ENCODE assay signal across 10 cellular contexts in genomic region chr14:22531451-22532344, GRCh38. TPM values are rescaled to one million over a fixed set of nuclear protein-coding genes. Genes with fewer than 3 reads are reported as not detected.
DNase-seq lines count a peak whose midpoint lies in the region; ATAC-seq and TF ChIP-seq lines count a peak whose summit lies in the region.
"Had no signal": no experiment of that assay in that cellular context is flagged by ENCODE, and none has a peak within 500 bp of the region (broad histone marks: within the 10 kb centered on the region; RNA-seq: fewer than 3 reads in every experiment).

No MANE protein-coding gene starts in this region.

- peaks cover 48% of the 10 kb centered on the region for H3K4me1 Mint-ChIP-seq in activated T-helper 17 cell treated with anti-CD3 and anti-CD28 coated beads, Interleukin-2, amount 50 U/mL, for 72 hours

- peak overlapping the region; percentile 88 for H3K4me3 Mint-ChIP-seq in activated T-helper 17 cell treated with anti-CD3 and anti-CD28 coated beads, Interleukin-2, amount 50 U/mL, for 72 hours

- DNase-seq in GM10248 (ENCODE audit: extremely low spot score), result peak; percentile 60
- DNase-seq in GM19240 (ENCODE audit: insufficient read length, low spot score), result peak; percentile 30
- DNase-seq in NCI-H2029 (lab: John Stamatoyannopoulos, UW), result no peak
- no peak for DNase-seq in AG08395 (ENCODE audit: low spot score)
- no peak for DNase-seq in SKM-1 treated with dmso at 0.1 percent for 144 hours (lab: John Stamatoyannopoulos, UW; ENCODE audit: unreplicated experiment)
- no peak for DNase-seq in ureter (ENCODE audit: low spot score)
- DNase-seq: activated effector memory CD4-positive, alpha-beta T cell treated with anti-CD3 and anti-CD28 coated beads, Interleukin-2, amount 50 U/mL, for 16 hours; NCI-H526 had no signal

- CTCF ChIA-PET in GM10248 (lab: Yijun Ruan, JAX), result interaction anchor here (0.8 to 5.9 kb wide), 27 partner anchors 7 to 322 kb away, joined by 3 to 25 read pairs (median 4); no protein-coding TSS in a partner anchor

- H3K9me3 Mint-ChIP-seq in activated T-helper 17 cell treated with anti-CD3 and anti-CD28 coated beads, Interleukin-2, amount 50 U/mL, for 72 hours, result no peaks in the 10 kb centered on the region

- POLR2A ChIA-PET in GM10248 (lab: Yijun Ruan, JAX), result interaction anchor here (0.6 to 1.1 kb wide), 4 partner anchors 16 to 387 kb away, joined by 3 to 6 read pairs (median 3); partner anchors contain the start of gene RBM23

- peak overlapping the region; percentile 88 for H3K27ac Mint-ChIP-seq in activated T-helper 17 cell treated with anti-CD3 and anti-CD28 coated beads, Interleukin-2, amount 50 U/mL, for 72 hours

- H3K36me3 Mint-ChIP-seq in activated T-helper 17 cell treated with anti-CD3 and anti-CD28 coated beads, Interleukin-2, amount 50 U/mL, for 72 hours (ENCODE audit: low read depth), result peaks cover 100% of the 10 kb centered on the region

- no peak for TF ChIP-seq CTCF in GM10248 (IDR thresholded peaks at IDR 0.05; ENCODE audit: control extremely low read depth, extremely low read depth, low read depth, missing control alignments)

- ATAC-seq in HG03039 (IDR thresholded peaks at IDR 0.05; ENCODE audit: unreplicated experiment), result peak; percentile 60
- peak; percentile 77 for ATAC-seq in activated T-helper 17 cell treated with anti-CD3 and anti-CD28 coated beads, Interleukin-2, amount 50 U/mL, for 72 hours (replicated peaks)

- no peaks in the 10 kb centered on the region for H3K27me3 Mint-ChIP-seq in activated T-helper 17 cell treated with anti-CD3 and anti-CD28 coated beads, Interleukin-2, amount 50 U/mL, for 72 hours

RNA-seq across cellular contexts. Expression of gene DAD1, which starts 57.3 kb away (rescaled TPM):
- total RNA-seq in activated T-helper 17 cell treated with anti-CD3 and anti-CD28 coated beads, Interleukin-2, amount 50 U/mL, for 72 hours, result 100 to 1,000 TPM; 218 to 229 TPM
- total RNA-seq in ureter, result 172 TPM

Comparison
In these comparisons a context has a peak if more than half of its experiments do, and no peak if none do; other contexts are left out.
1. DNase-seq: peak in GM10248 (single experiment) and GM19240 (single experiment); none in NCI-H2029 (single experiment), AG08395 (single experiment), SKM-1 treated with dmso at 0.1 percent for 144 hours (single experiment) and ureter (single experiment).